In genomic region chr1:43531906-43532584, GRCh38 we compare ENCODE assay signal across 8 cellular contexts. TPM values are rescaled to one million over a fixed set of nuclear protein-coding genes. Genes with fewer than 3 reads are reported as not detected.
A peak's percentile ranks its signal among the peaks of the same experiment; 100 is the strongest.
DNase-seq lines count a peak whose midpoint lies in the region; ATAC-seq, FAIRE-seq and TF ChIP-seq lines count a peak whose summit lies in the region.

No MANE protein-coding gene starts in this region.

- ATAC-seq in GM12878 = no peak
- no peak for ATAC-seq in HepG2
- no peak for ATAC-seq in GM19455 (IDR thresholded peaks at IDR 0.05; ENCODE audit: unreplicated experiment)
- ATAC-seq in HG02938 (IDR thresholded peaks at IDR 0.05; ENCODE audit: unreplicated experiment) = no peak
- ATAC-seq in GM21528 (IDR thresholded peaks at IDR 0.05; ENCODE audit: low FRiP score, unreplicated experiment) = no peak

- no peak for DNase-seq in activated T-cell treated with anti-CD3 and anti-CD28 coated beads, Interleukin-2, amount 50 U/mL, for 24 hours
- no peak for DNase-seq in activated T-cell treated with anti-CD3 and anti-CD28 coated beads, Interleukin-2, amount 50 U/mL, for 48 hours
- DNase-seq in GM12878 (ENCODE audit: low read depth, low spot score) (no peak), HepG2 (ENCODE audit: low spot score) (no peak), type B pancreatic cell (ENCODE audit: extremely low spot score, unreplicated experiment) (no peak)

- no peaks in the 10 kb centered on the region for H3K4me1 ChIP-seq in GM12878 (ENCODE audit: control insufficient read depth, insufficient read depth, low read length)
- H3K4me1 ChIP-seq in HepG2 (ENCODE audit: insufficient read depth, low read length) = peaks cover 65% of the 10 kb centered on the region

- TF ChIP-seq CTCF in GM12878 (IDR thresholded peaks at IDR 0.05 in 2 of 3, conservative IDR thresholded peaks at IDR 0.05 in 1 of 3; ENCODE audit: control insufficient read depth in 2 of 3, extremely low read depth in 1 of 3, insufficient read depth in 1 of 3, low read depth in 3 of 3, low read length in 3 of 3) (no peak), HepG2 (CRISPR knock-in tag; IDR thresholded peaks at IDR 0.05) (no peak), type B pancreatic cell (conservative IDR thresholded peaks at IDR 0.05) (no peak)

- no peaks in the 10 kb centered on the region for H3K36me3 ChIP-seq in GM12878 (ENCODE audit: control insufficient read depth in 2 of 2, insufficient read depth in 2 of 2, low read length in 1 of 2)
- H3K36me3 ChIP-seq in HepG2 (replicated peaks in 1 of 2; ENCODE audit: control insufficient read depth in 1 of 2, insufficient read depth in 2 of 2, low read length in 2 of 2) = peaks cover 0 to 8% of the 10 kb centered on the region in 2 experiments; a peak in 1 of 5 replicates

- no peak overlapping the region for H3K4me3 ChIP-seq in GM12878
- H3K4me3 ChIP-seq in HepG2 (replicated peaks in 1 of 3; ENCODE audit: insufficient read depth in 1 of 3, low read depth in 2 of 3, low read length in 3 of 3) = peak overlapping the region; percentile 64 to 86 (median 77)

- peak overlapping the region; percentile 37 for H3K27ac Mint-ChIP-seq in activated T-cell treated with anti-CD3 and anti-CD28 coated beads, Interleukin-2, amount 50 U/mL, for 24 hours
- H3K27ac Mint-ChIP-seq in type B pancreatic cell = peak overlapping the region; percentile 97

- no peak for TF ChIP-seq POLR2A in GM12878 (IDR thresholded peaks at IDR 0.05; ENCODE audit: low read depth, low read length)
- TF ChIP-seq POLR2A in HepG2 (IDR thresholded peaks at IDR 0.05; ENCODE audit: insufficient read depth in 1 of 2, low read depth in 2 of 2, low read length in 2 of 2) = no peak

- H3K9ac ChIP-seq in GM12878 (ENCODE audit: control insufficient read depth, insufficient read depth, low read length) (no peak overlapping the region), HepG2 (ENCODE audit: insufficient read depth, low read depth, low read length) (peak overlapping the region; percentile 85)

- CTCF ChIA-PET in GM12878 (lab: Yijun Ruan, JAX) (interaction anchor here (0.8 to 3.4 kb wide), 5 partner anchors 120 to 414 kb away, joined by 3 to 16 read pairs (median 3); no protein-coding TSS in a partner anchor), HepG2 (lab: Yijun Ruan, JAX; ENCODE audit: low intra/inter-chr PET ratio, low total read pairs) (interaction anchor here (0.9 kb wide), 1 partner anchor 23 kb away, joined by 3 read pairs; no protein-coding TSS in a partner anchor)

- H3K9me3 ChIP-seq in GM12878 (replicated peaks; ENCODE audit: control insufficient read depth, insufficient read depth, low read length) (no peaks in the 10 kb centered on the region), HepG2 (ENCODE audit: low read length) (no peaks in the 10 kb centered on the region)

- no TSS peak for BruUV-seq in GM12878 (replicated peaks; lab: Mats Ljungman, UMichigan)
- TSS peak; percentile 50 for BruUV-seq in HepG2 (replicated peaks; lab: Mats Ljungman, UMichigan)

- H3K27me3 ChIP-seq in GM12878 (replicated peaks in 1 of 2; ENCODE audit: control insufficient read depth in 2 of 2, insufficient read depth in 2 of 2, low read length in 1 of 2) (peaks cover 7 to 11% of the 10 kb centered on the region in 2 experiments), HepG2 (ENCODE audit: control insufficient read depth in 1 of 2, insufficient read depth in 2 of 2, low read length in 2 of 2) (no peaks in the 10 kb centered on the region)

- peaks cover 19% of the 10 kb centered on the region for H3K4me1 Mint-ChIP-seq in activated T-cell treated with anti-CD3 and anti-CD28 coated beads, Interleukin-2, amount 50 U/mL, for 24 hours (ENCODE audit: low read depth)
- peaks cover 48% of the 10 kb centered on the region for H3K4me1 Mint-ChIP-seq in type B pancreatic cell (ENCODE audit: unreplicated experiment)

- intact Hi-C loops in GM12878 (cut with micrococcal nuclease; ENCODE audit: unreplicated experiment) (no loop called here), HepG2 (cut with micrococcal nuclease; ENCODE audit: unreplicated experiment) (loop anchor here (5.0 kb wide), 1 partner anchor 120 kb away; the partner anchor contains the start of gene KDM4A)

- 37% methylated on average over 15 of the region's 15 CpGs for WGBS in GM12878 (ENCODE audit: insufficient coverage, insufficient replicate concordance, low lambda C conversion rate, missing lambda C conversion rate)
- 30% methylated on average over 15 of the region's 15 CpGs for WGBS in HepG2 (ENCODE audit: low lambda C conversion rate)

- in situ Hi-C loops in GM12878 (cut with MboI) (no loop called here), HepG2 (cut with HindIII; ENCODE audit: extremely low pct_ligation_motif_present, low pct_unique_long_range_greater_than_20kb) (no loop called here)

- H4K20me1 ChIP-seq in GM12878 (ENCODE audit: control insufficient read depth, insufficient read depth) (no peaks in the 10 kb centered on the region), HepG2 (ENCODE audit: insufficient read depth, low read length) (peaks cover 30% of the 10 kb centered on the region)

- H3K4me2 ChIP-seq in GM12878 (ENCODE audit: control insufficient read depth, insufficient read depth) (peak overlapping the region; percentile 81), HepG2 (ENCODE audit: low read depth, low read length) (peak overlapping the region; percentile 91)

- H3K79me2 ChIP-seq in GM12878 (ENCODE audit: control insufficient read depth, insufficient read depth, low read length) (no peaks in the 10 kb centered on the region), HepG2 (ENCODE audit: insufficient read depth, low read length) (peaks cover 56% of the 10 kb centered on the region)

- POLR2A ChIA-PET in GM12878 (lab: Charles Lee) (no interaction called here), HepG2 (lab: Yijun Ruan, JAX) (interaction anchor here (1.5 to 8.6 kb wide), 3 partner anchors 10 to 118 kb away, joined by 6 to 87 read pairs (median 22); partner anchors contain the start of gene KDM4A)

- no peak for TF ChIP-seq EP300 in GM12878 (IDR thresholded peaks at IDR 0.05; ENCODE audit: borderline replicate concordance in 1 of 2, control insufficient read depth in 1 of 2, low read depth in 2 of 2, low read length in 2 of 2)
- no peak for TF ChIP-seq EP300 in HepG2 (IDR thresholded peaks at IDR 0.05; ENCODE audit: low read depth in 2 of 2, low read length in 2 of 2)
- no peak for TF ChIP-seq EP300 in HepG2 (CRISPR knock-in tag; IDR thresholded peaks at IDR 0.05; ENCODE audit: borderline replicate concordance)

- H2AFZ ChIP-seq in GM12878 (ENCODE audit: control insufficient read depth, low read depth, low read length) = no peak overlapping the region
- H2AFZ ChIP-seq in HepG2 (ENCODE audit: low read length) = no peak overlapping the region

- no peaks in the 10 kb centered on the region for H3K36me3 Mint-ChIP-seq in activated T-cell treated with anti-CD3 and anti-CD28 coated beads, Interleukin-2, amount 50 U/mL, for 24 hours (ENCODE audit: low read depth)
- H3K36me3 Mint-ChIP-seq in type B pancreatic cell = peaks cover 15% of the 10 kb centered on the region

- peaks cover 46% of the 10 kb centered on the region for H3K27me3 Mint-ChIP-seq in activated T-cell treated with anti-CD3 and anti-CD28 coated beads, Interleukin-2, amount 50 U/mL, for 24 hours
- H3K27me3 Mint-ChIP-seq in type B pancreatic cell = peaks cover 8% of the 10 kb centered on the region

- no peak for FAIRE-seq in GM12878 (lab: Jason Lieb, UNC)
- no peak for FAIRE-seq in HepG2 (lab: Jason Lieb, UNC)

- H3K27ac ChIP-seq in GM12878 (ENCODE audit: control insufficient read depth, insufficient read depth) = no peak overlapping the region
- H3K27ac ChIP-seq in HepG2 (ENCODE audit: extremely low read length, insufficient read depth, low read length) = peak overlapping the region; percentile 66

- RAD21 ChIA-PET in GM12878 (lab: Charles Lee; ENCODE audit: unreplicated experiment) = interaction anchor here (1.2 kb wide), 1 partner anchor 403 kb away, joined by 3 read pairs; no protein-coding TSS in a partner anchor

- SMC1A ChIA-PET in GM12878 (lab: Charles Lee; ENCODE audit: uncharacterized antibody, unreplicated experiment) = interaction anchor here (1.2 to 1.7 kb wide), 3 partner anchors 19 to 402 kb away, joined by 4 to 5 read pairs (median 4); no protein-coding TSS in a partner anchor

- H3K4me3 Mint-ChIP-seq in activated T-cell treated with anti-CD3 and anti-CD28 coated beads, Interleukin-2, amount 50 U/mL, for 24 hours = peak overlapping the region; percentile 76
- H3K4me3 Mint-ChIP-seq in type B pancreatic cell = peak overlapping the region; percentile 100

- no peak for TF ChIP-seq RAD21 in GM12878 (IDR thresholded peaks at IDR 0.05; ENCODE audit: insufficient read depth, low read depth, low read length)
- TF ChIP-seq RAD21 in HepG2 (CRISPR knock-in tag; IDR thresholded peaks at IDR 0.05) = no peak

- no peaks in the 10 kb centered on the region for H3K9me3 Mint-ChIP-seq in activated T-cell treated with anti-CD3 and anti-CD28 coated beads, Interleukin-2, amount 50 U/mL, for 24 hours
- H3K9me3 Mint-ChIP-seq in type B pancreatic cell = no peaks in the 10 kb centered on the region

RNA-seq across cellular contexts. Expression of gene PTPRF, which starts 1.4 kb away (rescaled TPM):
- total RNA-seq in GM12878 (2013; cell fraction: nucleolus; rRNA removed) = 13.6 and 15.1 TPM in 2 replicates
- 0.34 and 0.54 TPM in 2 replicates for total RNA-seq in GM12878 (2014; rRNA removed)
- total RNA-seq in GM12878 (2014; rRNA removed; fragmentation: Illumina TruSeq; extraction: Trizol) = 0.22 and 0.23 TPM in 2 replicates
- 1.1 and 1.2 TPM in 2 replicates for total RNA-seq in GM12878 (2021)
- 2.9 TPM for polyA plus RNA-seq in GM12878 (2011; ENCODE audit: low read depth)
- 1.0 and 2.6 TPM in 2 replicates for polyA plus RNA-seq in GM12878 (2011; rRNA removed)
- 1.8 and 2.1 TPM in 2 replicates for polyA plus RNA-seq in GM12878 (2011; cell fraction: cytosol; rRNA removed)
- 7.7 and 10.8 TPM in 2 replicates for polyA plus RNA-seq in GM12878 (2011; cell fraction: nucleus; rRNA removed)
- polyA plus RNA-seq in GM12878 (2012) = 3.0 and 4.2 TPM in 2 replicates
- 0.10 and 0.29 TPM in 2 replicates for polyA plus RNA-seq in GM12878 (2014; fragmentation: Illumina TruSeq; extraction: Trizol)
- polyA plus RNA-seq in GM12878 (2014; fragmentation: Nextera tagmentation; extraction: Ambion mirVana) = under 1 TPM; 0.04 to 0.05 TPM
- polyA plus RNA-seq in GM12878 (2014; rRNA removed) = 0.47 and 1.4 TPM in 2 replicates
- under 1 TPM; 0.23 to 0.52 TPM for polyA plus RNA-seq in GM12878 (2016; fragmentation: Nextera tagmentation; extraction: Ambion mirVana)
- 4.2 and 7.5 TPM in 2 replicates for polyA minus RNA-seq in GM12878 (2011; rRNA and poly(A)+ RNA removed)
- 4.1 and 4.9 TPM in 2 replicates for polyA minus RNA-seq in GM12878 (2011; cell fraction: cytosol; rRNA and poly(A)+ RNA removed)
- 1.7 and 3.2 TPM in 2 replicates for polyA minus RNA-seq in GM12878 (2011; cell fraction: nucleus; rRNA and poly(A)+ RNA removed)
- 47.3 and 55.9 TPM in 2 replicates for total RNA-seq in HepG2 (2016; rRNA removed; fragmentation: Illumina TruSeq; extraction: Trizol)
- total RNA-seq in HepG2 (2016; cell fraction: cytosol; rRNA removed; fragmentation: Illumina TruSeq; extraction: Trizol; ENCODE audit: low read depth) = 6.1 and 8.9 TPM in 2 replicates
- total RNA-seq in HepG2 (2016; cell fraction: insoluble cytoplasmic fraction; rRNA removed; fragmentation: Illumina TruSeq; extraction: Trizol) = 38.1 and 54.3 TPM in 2 replicates
- total RNA-seq in HepG2 (2016; cell fraction: membrane; rRNA removed; fragmentation: Illumina TruSeq; extraction: Trizol) = 30.4 and 36.7 TPM in 2 replicates
- 76.8 and 90.3 TPM in 2 replicates for total RNA-seq in HepG2 (2016; cell fraction: nucleus; rRNA removed; fragmentation: Illumina TruSeq; extraction: Trizol)
- polyA plus RNA-seq in HepG2 (2011; rRNA removed) = 167 and 213 TPM in 2 replicates
- polyA plus RNA-seq in HepG2 (2011; cell fraction: cytosol; rRNA removed) = 119 and 128 TPM in 2 replicates
- 229 and 238 TPM in 2 replicates for polyA plus RNA-seq in HepG2 (2011; cell fraction: nucleus; rRNA removed)
- polyA plus RNA-seq in HepG2 (2012) = 125 and 182 TPM in 2 replicates
- polyA plus RNA-seq in HepG2 (2016; cell fraction: cytosol; fragmentation: Illumina TruSeq; extraction: Trizol; ENCODE audit: low read depth) = 5.7 and 6.0 TPM in 2 replicates
- 37.1 and 51.8 TPM in 2 replicates for polyA plus RNA-seq in HepG2 (2016; cell fraction: insoluble cytoplasmic fraction; fragmentation: Illumina TruSeq; extraction: Trizol; ENCODE audit: low read depth)
- 13.5 and 17.9 TPM in 2 replicates for polyA plus RNA-seq in HepG2 (2016; cell fraction: membrane; fragmentation: Illumina TruSeq; extraction: Trizol; ENCODE audit: low read depth)
- 139 and 140 TPM in 2 replicates for polyA plus RNA-seq in HepG2 (2016; cell fraction: nucleus; fragmentation: Illumina TruSeq; extraction: Trizol; ENCODE audit: insufficient read depth, low read depth)
- polyA minus RNA-seq in HepG2 (2011; rRNA and poly(A)+ RNA removed; ENCODE audit: low replicate concordance) = 212 and 690 TPM in 2 replicates
- polyA minus RNA-seq in HepG2 (2011; cell fraction: cytosol; rRNA and poly(A)+ RNA removed) = 137 and 178 TPM in 2 replicates
- polyA minus RNA-seq in HepG2 (2011; cell fraction: nucleus; rRNA and poly(A)+ RNA removed) = 83.0 and 106 TPM in 2 replicates
- 260 and 507 TPM in 2 replicates for total RNA-seq in type B pancreatic cell (ENCODE audit: low replicate concordance)
